ENCODE assay signal across 1 cellular context in the genomic region with DNA sequence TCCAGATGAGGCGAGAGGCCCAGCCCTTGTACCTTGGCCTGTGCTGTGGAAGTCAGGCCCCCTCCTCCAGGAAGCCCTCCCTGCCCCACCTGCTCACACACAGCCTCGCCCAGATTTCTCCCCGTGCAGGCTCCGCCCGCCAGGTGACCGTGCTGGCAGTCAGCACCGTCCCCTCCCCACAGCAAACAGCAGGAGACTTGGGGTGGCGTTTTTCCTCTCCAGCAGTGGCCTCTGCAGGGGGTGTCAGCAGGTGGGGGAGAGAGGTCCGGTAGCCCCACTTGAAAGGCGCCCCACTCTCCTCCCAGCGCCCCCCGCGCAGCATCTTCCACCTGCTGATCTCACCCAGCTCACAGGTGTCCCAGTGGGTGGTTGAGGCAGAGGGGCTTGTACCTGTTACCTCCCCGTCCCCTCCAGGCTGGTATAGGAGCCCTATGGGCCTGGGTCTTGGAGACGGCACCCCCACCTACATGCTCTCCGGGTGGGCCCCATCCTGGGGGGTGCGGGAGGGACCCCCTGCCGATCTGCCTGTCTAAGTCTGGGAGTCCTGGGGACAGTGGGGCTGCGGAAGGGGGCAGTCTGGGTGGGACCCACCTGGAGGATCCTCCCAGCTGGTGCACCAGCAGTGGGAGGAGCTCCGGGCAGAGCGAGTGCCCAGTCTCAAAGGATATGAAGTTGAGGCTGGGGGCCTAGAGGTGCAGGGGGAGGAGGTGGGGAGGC.
TF ChIP-seq lines count a peak whose summit lies in the region.

No MANE protein-coding gene starts in this region.

TF ChIP-seq in HCT116, 20 proteins besides CTCF, POLR2A, EP300 and RAD21 (continued from another document):
- TF ChIP-seq CBX3 (IDR thresholded peaks at IDR 0.05; ENCODE audit: low read depth) = no peak
